9 cellular contexts compared by ENCODE assay signal in the genomic region with DNA sequence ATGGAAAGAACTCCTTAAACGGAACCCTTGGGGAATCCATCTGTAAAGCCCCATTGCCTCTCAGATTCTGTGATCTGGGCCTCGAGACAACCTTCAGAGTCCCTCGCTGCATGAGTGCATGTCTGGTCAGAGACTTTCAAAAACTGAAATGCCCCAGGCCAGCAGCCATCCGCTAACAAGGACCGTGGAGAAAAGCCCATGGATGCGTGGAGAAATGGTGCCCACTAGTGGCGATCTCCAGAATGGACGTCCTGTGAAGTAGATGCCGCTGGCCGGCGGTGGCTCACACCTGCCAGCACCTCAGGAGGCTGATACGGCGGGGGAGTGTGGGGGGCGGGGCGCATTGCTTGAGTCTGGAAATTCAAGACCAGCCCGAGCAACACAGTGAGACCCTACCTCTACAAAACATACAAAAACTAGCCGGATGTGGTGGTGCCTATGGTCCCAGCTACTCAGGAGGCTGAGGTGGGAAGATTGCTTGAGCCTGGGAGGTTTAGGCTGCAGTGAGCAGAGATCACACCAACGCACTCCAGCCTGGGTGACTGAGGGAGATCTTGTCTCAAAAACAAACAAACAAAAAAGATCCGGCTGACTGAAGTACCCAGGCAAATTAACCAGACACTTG. TPM values are rescaled to one million over a fixed set of nuclear protein-coding genes. Genes with fewer than 3 reads are reported as not detected.
DNase-seq lines count a peak whose midpoint lies in the region; ATAC-seq, FAIRE-seq and TF ChIP-seq lines count a peak whose summit lies in the region.
"Had no signal": no experiment of that assay in that cellular context is flagged by ENCODE, and none has a peak within 500 bp of the region (broad histone marks: within the 10 kb centered on the region; RNA-seq: fewer than 3 reads in every experiment).

No MANE protein-coding gene starts in this region.

- no peak overlapping the region for H2AFZ ChIP-seq in OCI-LY1 (ENCODE audit: low read length)

- no peak overlapping the region for H3K27ac ChIP-seq in CD8-positive, alpha-beta memory T cell (ENCODE audit: low read depth, low read length)
- H3K27ac ChIP-seq in OCI-LY1 (ENCODE audit: low read depth, low read length, poor library complexity, severe bottlenecking): peak overlapping the region; percentile 6

- peak overlapping the region; percentile 9 to 92 (median 81) for H3K27ac Mint-ChIP-seq in CD8-positive, alpha-beta memory T cell
- H3K27ac Mint-ChIP-seq in naive B cell: no peak overlapping the region

- no peak for FAIRE-seq in HTR-8/SVneo (lab: Jason Lieb, UNC)
- FAIRE-seq: colon had no signal

- H3K4me3 Mint-ChIP-seq in CD8-positive, alpha-beta memory T cell: peak overlapping the region in 6 of 7 donors; percentile 14 to 50 (median 38)
- H3K4me3 Mint-ChIP-seq in naive B cell: no peak overlapping the region

- no peaks in the 10 kb centered on the region for H3K36me3 ChIP-seq in CD8-positive, alpha-beta memory T cell (ENCODE audit: insufficient read depth, low read length)
- H3K36me3 ChIP-seq in OCI-LY1 (ENCODE audit: insufficient read depth, low read length): no peaks in the 10 kb centered on the region

- POLR2A ChIA-PET in CD8-positive, alpha-beta memory T cell (lab: Charles Lee): interaction anchor here (1.4 kb wide), 1 partner anchor 76 kb away, joined by 3 read pairs; no protein-coding TSS in a partner anchor

- H3K36me3 Mint-ChIP-seq in CD8-positive, alpha-beta memory T cell: no peaks in the 10 kb centered on the region
- H3K36me3 Mint-ChIP-seq in naive B cell: no peaks in the 10 kb centered on the region

- H3K4me3 ChIP-seq in CD8-positive, alpha-beta memory T cell (ENCODE audit: low read length): no peak overlapping the region
- H3K4me3 ChIP-seq in OCI-LY1 (ENCODE audit: low read depth, low read length, poor library complexity, severe bottlenecking): no peak overlapping the region

- 0 out of 2 replicates have a peak, but pooled peaks cover 5% of the 10 kb centered on the region for H3F3A ChIP-seq in OCI-LY1 (ENCODE audit: insufficient read depth, low read length)

- no peaks in the 10 kb centered on the region for H4K20me1 ChIP-seq in OCI-LY1 (ENCODE audit: insufficient read depth, low read length)

- no peaks in the 10 kb centered on the region for H3K79me2 ChIP-seq in OCI-LY1 (ENCODE audit: insufficient read depth, low read length)

- DNase-seq in CD8-positive, alpha-beta memory T cell: peak; percentile 73 to 85 (median 76)
- peak; percentile 66 for DNase-seq in HTR-8/SVneo (ENCODE audit: insufficient read length, low spot score)
- peak; percentile 79 for DNase-seq in activated T-cell treated with anti-CD3 and anti-CD28 coated beads for 1 hour (ENCODE audit: low read depth)
- DNase-seq in erythroblast (lab: John Stamatoyannopoulos, UW): peak; percentile 85 to 93
- peak; percentile 77 for DNase-seq in naive B cell
- DNase-seq in stimulated activated CD8-positive, alpha-beta memory T cell treated with anti-CD3 and anti-CD28 coated beads, Interleukin-7, amount 100 ng/mL, for 48 hours (ENCODE audit: extremely low read depth in 1 of 2, low read depth in 1 of 2): peak; percentile 59 to 74

- H3K27me3 Mint-ChIP-seq in CD8-positive, alpha-beta memory T cell: peaks cover 14% of the 10 kb centered on the region in 2 donors
- H3K27me3 Mint-ChIP-seq in naive B cell: peaks cover 24 to 37% (median 32%) of the 10 kb centered on the region in 3 donors

- CTCF ChIA-PET in CD8-positive, alpha-beta memory T cell (lab: Charles Lee): interaction anchor here (0.9 to 5.4 kb wide), 24 partner anchors 9 to 412 kb away, joined by 3 to 48 read pairs (median 3); no protein-coding TSS in a partner anchor

- H3K9me3 Mint-ChIP-seq in CD8-positive, alpha-beta memory T cell: no peaks in the 10 kb centered on the region
- H3K9me3 Mint-ChIP-seq in naive B cell: no peaks in the 10 kb centered on the region

- peak; percentile 96 for TF ChIP-seq CTCF in OCI-LY1 (IDR thresholded peaks at IDR 0.05; ENCODE audit: low read length)

- no peaks in the 10 kb centered on the region for H3K27me3 ChIP-seq in CD8-positive, alpha-beta memory T cell (ENCODE audit: insufficient read depth, low read length, poor library complexity, severe bottlenecking)
- 0 out of 2 replicates have a peak, but pooled peaks cover 12% of the 10 kb centered on the region for H3K27me3 ChIP-seq in OCI-LY1 (ENCODE audit: insufficient read depth, low read length)

- peaks cover 41% of the 10 kb centered on the region for H3K4me1 ChIP-seq in CD8-positive, alpha-beta memory T cell (ENCODE audit: insufficient read depth, low read length)
- peaks cover 19% of the 10 kb centered on the region for H3K4me1 ChIP-seq in OCI-LY1 (ENCODE audit: insufficient read depth, low read length, severe bottlenecking)

- ATAC-seq in GM19463 (IDR thresholded peaks at IDR 0.05; ENCODE audit: unreplicated experiment) (peak; percentile 86), naive B cell (ENCODE audit: low read depth in 2 of 2) (peak; percentile 84 to 86)

- no peak overlapping the region for H3K4me2 ChIP-seq in OCI-LY1 (ENCODE audit: low read length)

- H3K4me1 Mint-ChIP-seq in CD8-positive, alpha-beta memory T cell: peaks cover 36 to 45% (median 43%) of the 10 kb centered on the region in 3 donors
- H3K4me1 Mint-ChIP-seq in naive B cell: peaks cover 16 to 22% (median 18%) of the 10 kb centered on the region in 3 donors

- no peaks in the 10 kb centered on the region for H3K9me3 ChIP-seq in CD8-positive, alpha-beta memory T cell (ENCODE audit: low read length)
- no peaks in the 10 kb centered on the region for H3K9me3 ChIP-seq in OCI-LY1 (ENCODE audit: low read length)

- H3K9me2 ChIP-seq in OCI-LY1 (ENCODE audit: low read depth, low read length): no peaks in the 10 kb centered on the region

- H3K9ac ChIP-seq in OCI-LY1 (ENCODE audit: low read length): no peak overlapping the region

- no peak for TF ChIP-seq POLR2A in erythroblast (IDR thresholded peaks at IDR 0.05; ENCODE audit: low read length)

RNA-seq across cellular contexts. Expression of a gene that starts 7.9 kb away (rescaled TPM):
- total RNA-seq in CD8-positive, alpha-beta memory T cell: 10 to 100 TPM; 74.7 to 79.5 TPM
- 22.1 TPM for polyA plus RNA-seq in CD8-positive, alpha-beta memory T cell
- 10 to 100 TPM; 21.4 to 29.9 (median 24.5) TPM for polyA plus RNA-seq in naive B cell (ENCODE audit: low read depth in 6 of 6)

RNA-seq across cellular contexts. Expression of a gene that starts 47.8 kb away (rescaled TPM):
- not detected for total RNA-seq in CD8-positive, alpha-beta memory T cell
- 0.31 TPM for polyA plus RNA-seq in CD8-positive, alpha-beta memory T cell
- not detected for polyA plus RNA-seq in naive B cell (ENCODE audit: low read depth in 6 of 6)

RNA-seq across cellular contexts. Expression of a gene that starts 54.6 kb away (rescaled TPM):
- total RNA-seq in CD8-positive, alpha-beta memory T cell: 10 to 100 TPM; 48.0 to 52.9 TPM
- polyA plus RNA-seq in CD8-positive, alpha-beta memory T cell: 41.4 TPM
- 10 to 100 TPM; 17.0 to 26.8 (median 23.0) TPM for polyA plus RNA-seq in naive B cell (ENCODE audit: low read depth in 6 of 6)

Comparison
In these comparisons a context has a peak if more than half of its experiments do, and no peak if none do; other contexts are left out.
1. H3K27ac Mint-ChIP-seq: peak in CD8-positive, alpha-beta memory T cell (8 of 8); none in naive B cell (0 of 6).
2. H3K4me3 Mint-ChIP-seq: peak in CD8-positive, alpha-beta memory T cell (6 of 7); none in naive B cell (0 of 8).
3. Peak in every context shown above with its lines, with median percentiles within 50 percentile points of each other: DNase-seq.